Comparison of ENCODE assay signal across 16 cellular contexts in genomic region chr9:104279535-104280215, GRCh38.
DNase-seq lines count a peak whose midpoint lies in the region; ATAC-seq and TF ChIP-seq lines count a peak whose summit lies in the region.
"Had no signal": no experiment of that assay in that cellular context is flagged by ENCODE, and none has a peak within 500 bp of the region (broad histone marks: within the 10 kb centered on the region; RNA-seq: fewer than 3 reads in every experiment).

No MANE protein-coding gene starts in this region.

- H3K4me3 ChIP-seq in SK-N-SH (ENCODE audit: low read depth in 2 of 2, low read length in 1 of 2) (peak overlapping the region; percentile 18 to 28; a peak in 2 of 4 replicates), fibroblast of villous mesenchyme (ENCODE audit: low read depth, low read length) (no peak overlapping the region), upper lobe of right lung (peak overlapping the region; percentile 9), lower lobe of right lung (no peak overlapping the region)
- H3K4me3 ChIP-seq: hepatocyte had no signal

- peaks cover 0 to 3% of the 10 kb centered on the region in 2 experiments; a peak in 2 of 4 replicates for H3K4me1 ChIP-seq in SK-N-SH (ENCODE audit: control insufficient read depth in 1 of 2, insufficient read depth in 2 of 2, low read depth in 1 of 2, low read length in 1 of 2)
- no peaks in the 10 kb centered on the region for H3K4me1 ChIP-seq in upper lobe of right lung
- H3K4me1 ChIP-seq in lower lobe of right lung = no peaks in the 10 kb centered on the region
- H3K4me1 ChIP-seq: Caco-2 had no signal

- TF ChIP-seq CTCF in SK-N-SH (IDR thresholded peaks at IDR 0.05) = no peak
- TF ChIP-seq CTCF in fibroblast of villous mesenchyme (IDR thresholded peaks at IDR 0.05; ENCODE audit: insufficient read depth, low read depth, low read length) = no peak
- TF ChIP-seq CTCF in upper lobe of right lung (IDR thresholded peaks at IDR 0.05) = no peak
- TF ChIP-seq CTCF in lower lobe of right lung (IDR thresholded peaks at IDR 0.05) = no peak

- H4K20me1 ChIP-seq in SK-N-SH (ENCODE audit: insufficient read depth) = no peaks in the 10 kb centered on the region

- no peaks in the 10 kb centered on the region for H3K79me2 ChIP-seq in SK-N-SH (ENCODE audit: insufficient read depth)
- H3K79me2 ChIP-seq: hepatocyte had no signal

- CTCF ChIA-PET in SK-N-SH (lab: Yijun Ruan, JAX) = no interaction called here

- 7% methylated on average over 2 of the region's 2 CpGs for WGBS in SK-N-SH (ENCODE audit: low lambda C conversion rate)

- H3F3A ChIP-seq in SK-N-SH (replicated peaks; ENCODE audit: insufficient read depth) = peaks cover 10% of the 10 kb centered on the region

- H3K27ac ChIP-seq in SK-N-SH (ENCODE audit: low read depth in 2 of 2, low read length in 1 of 2) (peak overlapping the region; percentile 42 to 43; a peak in 3 of 4 replicates), upper lobe of right lung (no peak overlapping the region), lower lobe of right lung (no peak overlapping the region)
- H3K27ac ChIP-seq: brain microvascular endothelial cell, hepatocyte, HL-60, neutrophil had no signal

- H3K9me3 ChIP-seq in SK-N-SH (no peaks in the 10 kb centered on the region), upper lobe of right lung (no peaks in the 10 kb centered on the region), lower lobe of right lung (no peaks in the 10 kb centered on the region)
- H3K9me3 ChIP-seq: Caco-2, neutrophil had no signal

- peak overlapping the region; percentile 20; the same call in 1 of the 2 replicates for H3K9ac ChIP-seq in SK-N-SH

- ATAC-seq in upper lobe of right lung = no peak
- no peak for ATAC-seq in left ventricle myocardium superior
- no peak for ATAC-seq in lower lobe of right lung

- peak overlapping the region; percentile 69; the same call in 1 of the 2 replicates for H2AFZ ChIP-seq in SK-N-SH (ENCODE audit: low read depth)
- H2AFZ ChIP-seq: hepatocyte had no signal

- TF ChIP-seq RAD21 in SK-N-SH (IDR thresholded peaks at IDR 0.05; ENCODE audit: low read length) = no peak

- H3K9me2 ChIP-seq in SK-N-SH = no peaks in the 10 kb centered on the region

- H3K36me3 ChIP-seq in SK-N-SH (replicated peaks in 1 of 2; ENCODE audit: control insufficient read depth in 1 of 2, insufficient read depth in 2 of 2, low read length in 1 of 2) (no peaks in the 10 kb centered on the region), upper lobe of right lung (no peaks in the 10 kb centered on the region), lower lobe of right lung (no peaks in the 10 kb centered on the region)
- H3K36me3 ChIP-seq: brain microvascular endothelial cell, neutrophil had no signal

- peak overlapping the region; percentile 61 for H3K4me2 ChIP-seq in SK-N-SH
- H3K4me2 ChIP-seq: hepatocyte had no signal

- POLR2A ChIA-PET in SK-N-SH (lab: Yijun Ruan, JAX) = no interaction called here

- peak in 1 of 2 experiments; percentile 71; a peak in 2 of 4 replicates for TF ChIP-seq EP300 in SK-N-SH (IDR thresholded peaks at IDR 0.05; ENCODE audit: borderline replicate concordance in 1 of 2, low read depth in 1 of 2, low read length in 1 of 2)

- intact Hi-C loops in upper lobe of right lung (cut with DNase I) = no loop called here
- intact Hi-C loops in left ventricle myocardium superior (cut with micrococcal nuclease) = no loop called here
- intact Hi-C loops in lower lobe of right lung (cut with DNase I) = no loop called here

- H3K27me3 ChIP-seq in SK-N-SH (ENCODE audit: insufficient read depth) (no peaks in the 10 kb centered on the region), upper lobe of right lung (no peaks in the 10 kb centered on the region), lower lobe of right lung (ENCODE audit: low read depth) (no peaks in the 10 kb centered on the region)
- H3K27me3 ChIP-seq: brain microvascular endothelial cell, hepatocyte, neutrophil had no signal

- DNase-seq in NCI-H2196 (lab: John Stamatoyannopoulos, UW; ENCODE audit: unreplicated experiment) (peak; percentile 6), NCI-H2196 treated with DMSO at 0.1 percent for 48 hours (lab: John Stamatoyannopoulos, UW; ENCODE audit: unreplicated experiment) (no peak), SK-N-SH (no peak), fibroblast of villous mesenchyme (ENCODE audit: low read depth) (peak; percentile 7), upper lobe of right lung (no peak), NCI-H1105 treated with DMSO at 0.1 percent for 48 hours (lab: John Stamatoyannopoulos, UW) (no peak), left ventricle myocardium superior (no peak), lower lobe of right lung (no peak)
- DNase-seq: activated CD4-positive, alpha-beta T cell treated with anti-CD3 and anti-CD28 coated beads, Interleukin-2, amount 10 ng/mL, durations not matched to agents 24 days and 14 days; brain microvascular endothelial cell; Caco-2; NCI-H2227 treated with DMSO at 0.1 percent for 48 hours; stimulated activated CD4-positive, alpha-beta T cell treated with anti-CD3 and anti-CD28 coated beads, Interleukin-12 subunit alpha, Interleukin-12 subunit beta, amount 100 ng/mL, for 4 hours had no signal

TF ChIP-seq in SK-N-SH, 30 proteins besides CTCF, POLR2A, EP300 and RAD21:
- TF ChIP-seq NFIC (IDR thresholded peaks at IDR 0.05; ENCODE audit: borderline replicate concordance) (peak; percentile 95), PBX3 (IDR thresholded peaks at IDR 0.05) (peak; percentile 89), TCF12 (IDR thresholded peaks at IDR 0.05) (peak; percentile 84), RCOR1 (IDR thresholded peaks at IDR 0.05; ENCODE audit: low read length) (no peak), NRF1 (IDR thresholded peaks at IDR 0.05; ENCODE audit: low read depth, low read length) (no peak), RXRA (IDR thresholded peaks at IDR 0.05; ENCODE audit: borderline replicate concordance, low read depth) (0 out of 2 replicates have a peak, but pooled peaks have one; percentile 27), EZH2phosphoT487 (IDR thresholded peaks at IDR 0.05; ENCODE audit: borderline replicate concordance, low read depth) (no peak), TEAD4 (IDR thresholded peaks at IDR 0.05; ENCODE audit: borderline replicate concordance, insufficient read depth) (peak; percentile 86; the same call in 1 of the 2 replicates), JUND (IDR thresholded peaks at IDR 0.05) (peak; percentile 31), MEF2A (IDR thresholded peaks at IDR 0.05; ENCODE audit: borderline replicate concordance, low read depth) (peak; percentile 36; the same call in 1 of the 2 replicates)

Comparison
In these comparisons a context has a peak if more than half of its experiments do, and no peak if none do; other contexts are left out.
1. DNase-seq: peak in NCI-H2196 (single experiment) and fibroblast of villous mesenchyme (single experiment); none in NCI-H2196 treated with DMSO at 0.1 percent for 48 hours (single experiment), SK-N-SH (single experiment), upper lobe of right lung (single experiment), NCI-H1105 treated with DMSO at 0.1 percent for 48 hours (single experiment), left ventricle myocardium superior (single experiment) and lower lobe of right lung (single experiment).
2. H3K27ac ChIP-seq: peak in SK-N-SH (2 of 2); none in upper lobe of right lung (single experiment) and lower lobe of right lung (single experiment).
3. H3K4me3 ChIP-seq: peak in SK-N-SH (2 of 2) and upper lobe of right lung (single experiment); none in fibroblast of villous mesenchyme (single experiment) and lower lobe of right lung (single experiment).